Comparison of ENCODE assay signal across 8 cellular contexts in the genomic region with DNA sequence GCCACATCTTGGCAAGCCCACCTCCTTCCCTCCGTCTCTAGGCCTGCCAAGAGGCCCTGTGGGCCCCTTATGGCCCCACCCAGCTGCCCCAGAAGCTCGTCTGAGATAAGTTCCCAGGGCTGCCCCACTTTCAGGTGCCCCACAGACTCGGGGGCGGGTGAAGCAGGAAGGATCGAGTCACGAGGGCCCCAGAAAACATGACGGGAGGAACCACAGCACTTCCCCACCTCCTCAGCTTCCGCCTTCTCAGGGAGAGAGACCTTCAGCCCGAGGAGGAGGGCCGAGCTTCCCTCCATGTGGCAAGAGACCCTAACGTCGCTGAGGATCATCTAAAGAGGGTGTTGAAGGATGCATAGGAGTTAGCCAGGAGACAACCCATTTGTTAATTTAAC. TPM values are rescaled to one million over a fixed set of nuclear protein-coding genes. Genes with fewer than 3 reads are reported as not detected.
DNase-seq lines count a peak whose midpoint lies in the region; ATAC-seq and TF ChIP-seq lines count a peak whose summit lies in the region.

No MANE protein-coding gene starts in this region.

- no peaks in the 10 kb centered on the region for H3K27me3 ChIP-seq in transverse colon

- peak overlapping the region; percentile 62 for H3K4me3 Mint-ChIP-seq in natural killer cell

- no peaks in the 10 kb centered on the region for H3K9me3 Mint-ChIP-seq in natural killer cell

- DNase-seq in GDM1 (lab: John Stamatoyannopoulos, UW), result peak; percentile 86
- DNase-seq in SKM-1 (lab: John Stamatoyannopoulos, UW; ENCODE audit: unreplicated experiment), result peak; percentile 92
- DNase-seq in activated naive CD4-positive, alpha-beta T cell treated with Interleukin-2 at 50 U/mL for 16 hours, result peak; percentile 88
- peak; percentile 54 for DNase-seq in natural killer cell
- peak; percentile 78 for DNase-seq in transverse colon
- DNase-seq in SHP77 treated with DMSO at 0.1 percent for 48 hours (lab: John Stamatoyannopoulos, UW), result no peak
- DNase-seq in NCI-H1105 treated with DMSO at 0.1 percent for 48 hours (lab: John Stamatoyannopoulos, UW), result no peak

- no peaks in the 10 kb centered on the region for H3K36me3 Mint-ChIP-seq in natural killer cell

- intact Hi-C loops in natural killer cell (cut with micrococcal nuclease) (no loop called here), transverse colon (cut with DNase I; ENCODE audit: low total_unique reads) (no loop called here)

- no peaks in the 10 kb centered on the region for H3K36me3 ChIP-seq in transverse colon

- H3K27ac Mint-ChIP-seq in natural killer cell, result peak overlapping the region; percentile 92 to 99

- peaks cover 39 to 46% of the 10 kb centered on the region in 2 donors for H3K4me1 Mint-ChIP-seq in natural killer cell

- in situ Hi-C loops in transverse colon (cut with MboI; ENCODE audit: low pct_ligation_motif_present in 1 of 4, low pct_unique_long_range_greater_than_20kb in 1 of 4, low sequenced_read_pairs in 3 of 4), result no loop called here

- peaks cover 0 to 7% (median 2%) of the 10 kb centered on the region in 4 donors for H3K4me1 ChIP-seq in transverse colon

- no peak for TF ChIP-seq CTCF in natural killer cell (IDR thresholded peaks at IDR 0.05)
- TF ChIP-seq CTCF in transverse colon (IDR thresholded peaks at IDR 0.05), result no peak

- H3K27ac ChIP-seq in transverse colon, result peak overlapping the region; percentile 42 to 72 (median 60)

- 51% methylated on average over 12 of the region's 12 CpGs; no CpG with 5 or more reads in 1 of the 2 donors for WGBS in transverse colon (ENCODE audit: low coverage in 1 of 2), 2 donors

- TF ChIP-seq EP300 in transverse colon (IDR thresholded peaks at IDR 0.05; ENCODE audit: low read depth), result no peak

- peak; percentile 24 to 67 (median 47) for ATAC-seq in natural killer cell
- ATAC-seq in GM18861 (IDR thresholded peaks at IDR 0.05; ENCODE audit: unreplicated experiment), result no peak

- TF ChIP-seq POLR2A in transverse colon (IDR thresholded peaks at IDR 0.05), result peak; percentile 34

- H3K4me3 ChIP-seq in transverse colon, result no peak overlapping the region

- no peaks in the 10 kb centered on the region for H3K9me3 ChIP-seq in transverse colon

- no peaks in the 10 kb centered on the region for H3K27me3 Mint-ChIP-seq in natural killer cell (ENCODE audit: low read depth in 2 of 2)

RNA-seq across cellular contexts. Expression of a gene that starts 4.5 kb away (rescaled TPM):
- 100 to 1,000 TPM in 1 of 3 donors, 10 to 100 TPM in 2; 90.1 to 105 (median 95.7) TPM for total RNA-seq in natural killer cell
- total RNA-seq in transverse colon, result 1 to 10 TPM in 1 of 4 donors, under 1 TPM in 1, not detected in 2; 0.55 to 2.1 TPM

RNA-seq across cellular contexts. Expression of a gene that starts 6.4 kb away (rescaled TPM):
- total RNA-seq in natural killer cell, result 100 to 1,000 TPM in 2 of 3 donors, 10 to 100 TPM in 1; 84.5 to 101 (median 101) TPM
- 10 to 100 TPM; 27.2 to 53.5 (median 32.7) TPM for total RNA-seq in transverse colon

Comparison
In these comparisons a context has a peak if more than half of its experiments do, and no peak if none do; other contexts are left out.
1. DNase-seq: peak in GDM1 (single experiment), SKM-1 (single experiment), activated naive CD4-positive, alpha-beta T cell treated with Interleukin-2 at 50 U/mL for 16 hours (single experiment), natural killer cell (single experiment) and transverse colon (single experiment); none in SHP77 treated with DMSO at 0.1 percent for 48 hours (single experiment) and NCI-H1105 treated with DMSO at 0.1 percent for 48 hours (single experiment).
2. RNA of a gene that starts 4.5 kb away (total RNA-seq): 90.1 to 105 TPM in natural killer cell; 0.55 to 2.1 TPM in transverse colon; every median in the first group is over 10 times any median in the second.